Comparison of ENCODE assay signal across 2 cellular contexts in genomic region chr1:35568975-35569395, GRCh38.
A peak's percentile ranks its signal among the peaks of the same experiment; 100 is the strongest.
TF ChIP-seq lines count a peak whose summit lies in the region.

No MANE protein-coding gene starts in this region.

TF ChIP-seq in HEK293T, 16 proteins besides CTCF, POLR2A, EP300 and RAD21:
- TF ChIP-seq SUZ12 (IDR thresholded peaks at IDR 0.05) (no peak), FOXM1 (IDR thresholded peaks at IDR 0.05; ENCODE audit: borderline replicate concordance) (no peak), HDGF (IDR thresholded peaks at IDR 0.05; ENCODE audit: borderline replicate concordance) (no peak)

TF ChIP-seq in H1, 55 proteins besides CTCF, POLR2A, EP300 and RAD21:
- TF ChIP-seq TAF7 (optimal IDR thresholded peaks at IDR 0.05; ENCODE audit: borderline replicate concordance, low read depth, low read length) (no peak), KDM1A (IDR thresholded peaks at IDR 0.05; ENCODE audit: borderline replicate concordance, low read length) (no peak), EZH2 (IDR thresholded peaks at IDR 0.05; ENCODE audit: low read depth, low read length, severe bottlenecking) (no peak), POLR2AphosphoS5 (IDR thresholded peaks at IDR 0.05; ENCODE audit: low read depth, low read length) (peak; percentile 26; the same call in 1 of the 2 replicates), TEAD4 (IDR thresholded peaks at IDR 0.05; ENCODE audit: low read depth, low read length) (0 out of 2 replicates have a peak, but pooled peaks have one; percentile 11), SUZ12 (IDR thresholded peaks at IDR 0.05; ENCODE audit: low read length) (no peak)
